In the genomic region with DNA sequence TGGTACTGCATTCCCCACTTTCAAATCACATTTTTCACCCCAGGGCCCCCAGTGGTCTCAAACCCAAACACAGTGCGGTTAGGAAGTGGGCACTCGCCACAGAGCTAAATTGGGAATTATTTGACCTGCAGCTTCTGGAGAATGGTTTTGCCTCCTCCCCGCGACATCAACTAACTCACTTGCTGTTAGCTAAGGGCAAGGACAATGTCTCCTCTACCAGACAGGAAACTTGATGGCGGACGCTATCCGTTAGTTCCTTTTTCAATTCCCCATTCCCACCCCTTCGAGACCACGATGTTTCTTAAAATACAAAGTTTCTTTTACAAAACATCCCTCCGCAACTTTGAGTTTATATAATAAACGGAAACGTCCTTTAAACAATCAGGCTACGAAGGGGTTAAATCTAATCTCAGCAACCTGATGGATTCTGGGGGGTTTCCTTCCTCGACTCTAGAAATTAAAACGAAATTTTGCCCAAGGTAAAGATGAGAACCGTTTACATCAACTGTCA, we compare ENCODE assay signal across 8 cellular contexts. TPM values are rescaled to one million over a fixed set of nuclear protein-coding genes. Genes with fewer than 3 reads are reported as not detected.
DNase-seq lines count a peak whose midpoint lies in the region; ATAC-seq lines count a peak whose summit lies in the region.

No MANE protein-coding gene starts in this region.

- no peak for ATAC-seq in activated T-cell treated with anti-CD3 and anti-CD28 coated beads, Interleukin-2, amount 50 U/mL, for 72 hours (replicated peaks in 1 of 2)
- no peak for ATAC-seq in stimulated activated memory B cell treated with anti-CD40 and anti-IgM and Interleukin-4, amounts not matched to agents 10 μg/mL and 1 μg/mL and 100 μg/mL, for 72 hours
- no peak for ATAC-seq in HG03097 (IDR thresholded peaks at IDR 0.05; ENCODE audit: low FRiP score, unreplicated experiment)
- no peak for ATAC-seq in GM21367 (IDR thresholded peaks at IDR 0.05; ENCODE audit: unreplicated experiment)

- H3K4me3 Mint-ChIP-seq in activated T-cell treated with anti-CD3 and anti-CD28 coated beads, Interleukin-2, amount 50 U/mL, for 72 hours: peak overlapping the region; percentile 94
- H3K4me3 Mint-ChIP-seq in stimulated activated memory B cell treated with anti-CD40 and anti-IgM and Interleukin-4, amounts not matched to agents 10 μg/mL and 1 μg/mL and 100 μg/mL, for 72 hours: peak overlapping the region; percentile 93

- H3K36me3 Mint-ChIP-seq in activated T-cell treated with anti-CD3 and anti-CD28 coated beads, Interleukin-2, amount 50 U/mL, for 72 hours (ENCODE audit: insufficient read depth in 2 of 2): peaks cover 5 to 33% of the 10 kb centered on the region in 2 donors
- H3K36me3 Mint-ChIP-seq in stimulated activated memory B cell treated with anti-CD40 and anti-IgM and Interleukin-4, amounts not matched to agents 10 μg/mL and 1 μg/mL and 100 μg/mL, for 72 hours: peaks cover 22% of the 10 kb centered on the region

- H3K27ac Mint-ChIP-seq in activated T-cell treated with anti-CD3 and anti-CD28 coated beads, Interleukin-2, amount 50 U/mL, for 72 hours: peak overlapping the region; percentile 93
- peak overlapping the region; percentile 99 for H3K27ac Mint-ChIP-seq in stimulated activated memory B cell treated with anti-CD40 and anti-IgM and Interleukin-4, amounts not matched to agents 10 μg/mL and 1 μg/mL and 100 μg/mL, for 72 hours

- H3K9me3 Mint-ChIP-seq in activated T-cell treated with anti-CD3 and anti-CD28 coated beads, Interleukin-2, amount 50 U/mL, for 72 hours: no peaks in the 10 kb centered on the region
- H3K9me3 Mint-ChIP-seq in stimulated activated memory B cell treated with anti-CD40 and anti-IgM and Interleukin-4, amounts not matched to agents 10 μg/mL and 1 μg/mL and 100 μg/mL, for 72 hours: no peaks in the 10 kb centered on the region

- no CpG with 5 or more reads among the region's 16 CpGs for WGBS in iPS DF 6.9 (ENCODE audit: insufficient coverage, insufficient read length)

- peak overlapping the region; percentile 58 for H3K9ac ChIP-seq in HUES48 (ENCODE audit: low read depth, low read length)

- H3K4me3 ChIP-seq in HUES48 (ENCODE audit: low read depth, low read length) (peak overlapping the region; percentile 93), iPS DF 6.9 (ENCODE audit: low read length) (peak overlapping the region; percentile 37; the same call in 1 of the 2 replicates)

- peaks cover 8% of the 10 kb centered on the region for H3K4me1 ChIP-seq in HUES48 (ENCODE audit: control insufficient read depth, insufficient read depth, low read length)
- no peaks in the 10 kb centered on the region for H3K4me1 ChIP-seq in iPS DF 6.9 (ENCODE audit: control insufficient read depth, insufficient read depth, low read length)

- H3K27me3 ChIP-seq in HUES48 (ENCODE audit: control insufficient read depth, insufficient read depth, low read length) (no peaks in the 10 kb centered on the region; the same call in 1 of the 2 replicates), iPS DF 6.9 (ENCODE audit: control insufficient read depth, insufficient read depth, low read length) (no peaks in the 10 kb centered on the region)

- H3K27ac ChIP-seq in HUES48 (ENCODE audit: low read depth, low read length) (peak overlapping the region; percentile 99), iPS DF 6.9 (ENCODE audit: low read length) (no peak overlapping the region)

- no peaks in the 10 kb centered on the region for H3K27me3 Mint-ChIP-seq in activated T-cell treated with anti-CD3 and anti-CD28 coated beads, Interleukin-2, amount 50 U/mL, for 72 hours (ENCODE audit: low read depth)
- no peaks in the 10 kb centered on the region for H3K27me3 Mint-ChIP-seq in stimulated activated memory B cell treated with anti-CD40 and anti-IgM and Interleukin-4, amounts not matched to agents 10 μg/mL and 1 μg/mL and 100 μg/mL, for 72 hours

- H3K4me1 Mint-ChIP-seq in activated T-cell treated with anti-CD3 and anti-CD28 coated beads, Interleukin-2, amount 50 U/mL, for 72 hours (ENCODE audit: low read depth): peaks cover 48% of the 10 kb centered on the region
- peaks cover 42% of the 10 kb centered on the region for H3K4me1 Mint-ChIP-seq in stimulated activated memory B cell treated with anti-CD40 and anti-IgM and Interleukin-4, amounts not matched to agents 10 μg/mL and 1 μg/mL and 100 μg/mL, for 72 hours

- DNase-seq in A172 (ENCODE audit: low spot score) (peak; percentile 11), iPS DF 6.9 (ENCODE audit: low read depth, low spot score) (no peak), NCI-H1105 (lab: John Stamatoyannopoulos, UW) (no peak)
- DNase-seq in activated T-cell treated with anti-CD3 and anti-CD28 coated beads, Interleukin-2, amount 50 U/mL, for 72 hours: peak; percentile 8 to 35

- H3K36me3 ChIP-seq in HUES48 (ENCODE audit: control insufficient read depth, insufficient read depth, low read length) (peaks cover 15% of the 10 kb centered on the region), iPS DF 6.9 (ENCODE audit: control insufficient read depth, insufficient read depth, low read length) (peaks cover 3% of the 10 kb centered on the region; the same call in 1 of the 2 replicates)

- H3K9me3 ChIP-seq in HUES48 (ENCODE audit: control insufficient read depth, insufficient read depth, low read length) (no peaks in the 10 kb centered on the region), iPS DF 6.9 (ENCODE audit: control insufficient read depth, insufficient read depth, low read length) (no peaks in the 10 kb centered on the region)

RNA-seq across cellular contexts. Expression of a gene that starts 0.5 kb away (rescaled TPM):
- total RNA-seq in A172 (2014; rRNA removed; shearing (Covaris generic)): 30.3 and 33.4 TPM in 2 replicates
- 10 to 100 TPM; 83.9 to 85.9 TPM for total RNA-seq in activated T-cell treated with anti-CD3 and anti-CD28 coated beads, Interleukin-2, amount 50 U/mL, for 72 hours

RNA-seq across cellular contexts. Expression of a gene that starts 24.1 kb away (rescaled TPM):
- 4.6 and 12.0 TPM in 2 replicates for total RNA-seq in A172 (2014; rRNA removed; shearing (Covaris generic))
- 10 to 100 TPM; 19.5 to 29.3 TPM for total RNA-seq in activated T-cell treated with anti-CD3 and anti-CD28 coated beads, Interleukin-2, amount 50 U/mL, for 72 hours

RNA-seq across cellular contexts. Expression of a gene that starts 59.9 kb away (rescaled TPM):
- total RNA-seq in A172 (2014; rRNA removed; shearing (Covaris generic)): not detected in 2 replicates
- not detected for total RNA-seq in activated T-cell treated with anti-CD3 and anti-CD28 coated beads, Interleukin-2, amount 50 U/mL, for 72 hours

Comparison
In these comparisons a context has a peak if more than half of its experiments do, and no peak if none do; other contexts are left out.
1. DNase-seq: peak in A172 (single experiment) and activated T-cell treated with anti-CD3 and anti-CD28 coated beads, Interleukin-2, amount 50 U/mL, for 72 hours (2 of 2); none in iPS DF 6.9 (single experiment) and NCI-H1105 (single experiment).